Comparison of ENCODE assay signal across 9 cellular contexts in the genomic region with DNA sequence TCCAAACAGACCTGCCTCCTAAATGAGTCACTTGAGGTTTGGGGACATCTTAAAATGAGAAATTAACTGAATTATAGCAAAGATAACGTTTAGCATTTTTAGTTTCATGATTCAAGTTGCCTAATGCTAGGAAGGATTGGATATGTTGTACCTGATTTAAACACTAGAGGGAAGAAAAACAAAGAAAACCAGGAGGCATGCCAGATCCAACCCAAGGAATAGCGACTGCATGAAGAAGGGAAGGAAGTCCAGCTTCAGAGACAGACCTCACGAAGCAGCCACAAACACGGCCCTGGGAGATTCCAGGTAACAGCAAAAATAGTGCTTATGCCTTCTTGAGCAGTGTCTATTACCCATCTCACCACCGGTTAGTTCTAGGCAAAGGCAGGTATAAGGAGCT.
DNase-seq lines count a peak whose midpoint lies in the region; ATAC-seq, FAIRE-seq and TF ChIP-seq lines count a peak whose summit lies in the region.
"Had no signal": no experiment of that assay in that cellular context is flagged by ENCODE, and none has a peak within 500 bp of the region (broad histone marks: within the 10 kb centered on the region; RNA-seq: fewer than 3 reads in every experiment).

No MANE protein-coding gene starts in this region.

- WGBS in A549 (ENCODE audit: missing lambda C conversion rate), result 13% methylated on average over 5 of the region's 5 CpGs
- 14 to 25% methylated on average over 5 of the region's 5 CpGs for WGBS in body of pancreas, 2 donors

- H3K9me3 Mint-ChIP-seq in HFFc6, result no peaks in the 10 kb centered on the region
- H3K9me3 Mint-ChIP-seq in activated naive CD8-positive, alpha-beta T cell treated with anti-CD3 and anti-CD28 coated beads for 36 hours, result peaks cover 2% of the 10 kb centered on the region

- no peaks in the 10 kb centered on the region for H3K4me1 ChIP-seq in A549
- H3K4me1 ChIP-seq in body of pancreas, result no peaks in the 10 kb centered on the region

- no peak overlapping the region for H3K27ac Mint-ChIP-seq in HFFc6
- no peak overlapping the region for H3K27ac Mint-ChIP-seq in activated naive CD8-positive, alpha-beta T cell treated with anti-CD3 and anti-CD28 coated beads for 36 hours

- no peaks in the 10 kb centered on the region for H3K9me3 ChIP-seq in A549
- H3K9me3 ChIP-seq in body of pancreas, result no peaks in the 10 kb centered on the region

- CTCF ChIA-PET in A549 (lab: Yijun Ruan, JAX), result interaction anchor here (0.7 to 1.4 kb wide), 7 partner anchors 9 to 592 kb away, joined by 3 to 5 read pairs (median 4); no protein-coding TSS in a partner anchor

- TF ChIP-seq RAD21 in A549 (conservative IDR thresholded peaks at IDR 0.05 in 1 of 2, IDR thresholded peaks at IDR 0.05 in 1 of 2), result peak; percentile 35 to 46

- no peaks in the 10 kb centered on the region for H3K27me3 ChIP-seq in body of pancreas

- intact Hi-C loops in body of pancreas (cut with DNase I), result no loop called here

- TF ChIP-seq EP300 in A549 (IDR thresholded peaks at IDR 0.05), result no peak

- ATAC-seq in A549 (peak; percentile 80 to 86), body of pancreas (peak; percentile 64), HG03571 (IDR thresholded peaks at IDR 0.05; ENCODE audit: unreplicated experiment) (no peak)
- ATAC-seq: K562 had no signal

- H3K4me3 ChIP-seq in A549 (no peak overlapping the region), body of pancreas (no peak overlapping the region)
- H3K4me3 ChIP-seq: K562 had no signal

- no peaks in the 10 kb centered on the region for H3K36me3 Mint-ChIP-seq in HFFc6 (ENCODE audit: low read depth)
- peaks cover 2% of the 10 kb centered on the region for H3K36me3 Mint-ChIP-seq in activated naive CD8-positive, alpha-beta T cell treated with anti-CD3 and anti-CD28 coated beads for 36 hours

- TF ChIP-seq POLR2A in A549 (IDR thresholded peaks at IDR 0.05; ENCODE audit: low read length), result no peak
- no peak for TF ChIP-seq POLR2A in body of pancreas (IDR thresholded peaks at IDR 0.05)
- TF ChIP-seq POLR2A in GM12891 (IDR thresholded peaks at IDR 0.05; ENCODE audit: low read depth, low read length), result no peak

- no peak overlapping the region for H3K4me3 Mint-ChIP-seq in HFFc6
- no peak overlapping the region for H3K4me3 Mint-ChIP-seq in activated naive CD8-positive, alpha-beta T cell treated with anti-CD3 and anti-CD28 coated beads for 36 hours

- H3K27me3 Mint-ChIP-seq in HFFc6 (ENCODE audit: insufficient read depth), result peaks cover 5% of the 10 kb centered on the region
- H3K27me3 Mint-ChIP-seq in activated naive CD8-positive, alpha-beta T cell treated with anti-CD3 and anti-CD28 coated beads for 36 hours, result no peaks in the 10 kb centered on the region

- no peaks in the 10 kb centered on the region for H3K36me3 ChIP-seq in body of pancreas (replicated peaks in 1 of 2; ENCODE audit: insufficient read depth in 1 of 2, low read depth in 2 of 2)

- H3K27ac ChIP-seq in A549 (no peak overlapping the region), body of pancreas (no peak overlapping the region)

- POLR2A ChIA-PET in A549 (lab: Yijun Ruan, JAX), result no interaction called here

- H3K4me2 ChIP-seq in A549, result 0 out of 3 replicates have a peak overlapping the region, but pooled peaks have one; percentile 2

- peaks cover 11% of the 10 kb centered on the region for H3K4me1 Mint-ChIP-seq in HFFc6 (ENCODE audit: low read depth)
- no peaks in the 10 kb centered on the region for H3K4me1 Mint-ChIP-seq in activated naive CD8-positive, alpha-beta T cell treated with anti-CD3 and anti-CD28 coated beads for 36 hours

- DNase-seq in A549 (ENCODE audit: low read depth in 1 of 2, low spot score in 1 of 2) (peak in 1 of 2 experiments; percentile 44), HFFc6 (peak; percentile 63), body of pancreas (peak in 3 of 4 donors; percentile 11 to 26 (median 16)), kidney tubule cell (ENCODE audit: low spot score) (peak; percentile 58), GM12891 (ENCODE audit: insufficient read length, low spot score) (no peak)
- no peak for DNase-seq in stimulated activated CD8-positive, alpha-beta memory T cell treated with anti-CD3 and anti-CD28 coated beads, Interleukin-4, amount 100 ng/mL, for 48 hours
- no peak for DNase-seq in activated naive CD8-positive, alpha-beta T cell treated with anti-CD3 and anti-CD28 coated beads for 36 hours

- FAIRE-seq in A549 (lab: Jason Lieb, UNC), result no peak
- no peak for FAIRE-seq in GM12891 (lab: Jason Lieb, UNC)
- FAIRE-seq: K562 had no signal

- TF ChIP-seq CTCF in A549 (IDR thresholded peaks at IDR 0.05), result peak; percentile 37
- peak; percentile 79 for TF ChIP-seq CTCF in HFFc6 (IDR thresholded peaks at IDR 0.05)
- TF ChIP-seq CTCF in body of pancreas (IDR thresholded peaks at IDR 0.05), result peak; percentile 12 to 60 (median 45)

TF ChIP-seq in A549, 52 proteins besides CTCF, POLR2A, EP300 and RAD21:
- peak; percentile 45; the same call in 2 of the 3 replicates for TF ChIP-seq SMC3 (IDR thresholded peaks at IDR 0.05)
- TF ChIP-seq, protein P1, sequence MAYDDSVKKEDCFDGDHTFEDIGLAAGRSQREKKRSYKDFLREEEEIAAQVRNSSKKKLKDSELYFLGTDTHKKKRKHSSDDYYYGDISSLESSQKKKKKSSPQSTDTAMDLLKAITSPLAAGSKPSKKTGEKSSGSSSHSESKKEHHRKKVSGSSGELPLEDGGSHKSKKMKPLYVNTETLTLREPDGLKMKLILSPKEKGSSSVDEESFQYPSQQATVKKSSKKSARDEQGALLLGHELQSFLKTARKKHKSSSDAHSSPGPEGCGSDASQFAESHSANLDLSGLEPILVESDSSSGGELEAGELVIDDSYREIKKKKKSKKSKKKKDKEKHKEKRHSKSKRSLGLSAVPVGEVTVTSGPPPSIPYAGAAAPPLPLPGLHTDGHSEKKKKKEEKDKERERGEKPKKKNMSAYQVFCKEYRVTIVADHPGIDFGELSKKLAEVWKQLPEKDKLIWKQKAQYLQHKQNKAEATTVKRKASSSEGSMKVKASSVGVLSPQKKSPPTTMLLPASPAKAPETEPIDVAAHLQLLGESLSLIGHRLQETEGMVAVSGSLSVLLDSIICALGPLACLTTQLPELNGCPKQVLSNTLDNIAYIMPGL (CRISPR knock-in tag; IDR thresholded peaks at IDR 0.05; ENCODE audit: borderline replicate concordance), result no peak

TF ChIP-seq in GM12891, 5 proteins besides CTCF, POLR2A, EP300 and RAD21:
- TF ChIP-seq POLR2AphosphoS5 (IDR thresholded peaks at IDR 0.05; ENCODE audit: low read depth, low read length) (no peak), POU2F2 (IDR thresholded peaks at IDR 0.05; ENCODE audit: low read depth, low read length) (no peak), SPI1 (IDR thresholded peaks at IDR 0.05; ENCODE audit: low read depth, low read length) (no peak), PAX5 (IDR thresholded peaks at IDR 0.05; ENCODE audit: insufficient read depth, low read length, severe bottlenecking) (no peak), TAF1 (IDR thresholded peaks at IDR 0.05; ENCODE audit: low read depth, low read length) (no peak)

Comparison
In these comparisons a context has a peak if more than half of its experiments do, and no peak if none do; other contexts are left out.
1. DNase-seq: peak in HFFc6 (single experiment), body of pancreas (3 of 4) and kidney tubule cell (single experiment); none in stimulated activated CD8-positive, alpha-beta memory T cell treated with anti-CD3 and anti-CD28 coated beads, Interleukin-4, amount 100 ng/mL, for 48 hours (single experiment), activated naive CD8-positive, alpha-beta T cell treated with anti-CD3 and anti-CD28 coated beads for 36 hours (single experiment) and GM12891 (single experiment).
2. Peak in every context shown above with its lines, with median percentiles within 50 percentile points of each other: CTCF ChIP-seq.